In genomic region chr1:37687764-37688163, GRCh38 we compare ENCODE assay signal across 5 cellular contexts. TPM values are rescaled to one million over a fixed set of nuclear protein-coding genes. Genes with fewer than 3 reads are reported as not detected.
"Had no signal": no experiment of that assay in that cellular context is flagged by ENCODE, and none has a peak within 500 bp of the region (broad histone marks: within the 10 kb centered on the region; RNA-seq: fewer than 3 reads in every experiment).

No MANE protein-coding gene starts in this region.

RNA-seq across cellular contexts. Expression of gene RSPO1, which starts 53.1 kb away (rescaled TPM):
- total RNA-seq: activated CD4-positive, alpha-beta T cell treated with anti-CD3 and anti-CD28 coated beads, Interleukin-2, amount 10 ng/mL, durations not matched to agents 24 days and 14 days; astrocyte; PC-3; SJSA1; T-helper 1 cell treated with Interleukin-12 subunit alpha and Interleukin-12 subunit beta and Interleukin-4 antibody, amounts not matched to agents 30 ng/mL and 1 ng/mL, for 36 hours had no signal
